In the genomic region with DNA sequence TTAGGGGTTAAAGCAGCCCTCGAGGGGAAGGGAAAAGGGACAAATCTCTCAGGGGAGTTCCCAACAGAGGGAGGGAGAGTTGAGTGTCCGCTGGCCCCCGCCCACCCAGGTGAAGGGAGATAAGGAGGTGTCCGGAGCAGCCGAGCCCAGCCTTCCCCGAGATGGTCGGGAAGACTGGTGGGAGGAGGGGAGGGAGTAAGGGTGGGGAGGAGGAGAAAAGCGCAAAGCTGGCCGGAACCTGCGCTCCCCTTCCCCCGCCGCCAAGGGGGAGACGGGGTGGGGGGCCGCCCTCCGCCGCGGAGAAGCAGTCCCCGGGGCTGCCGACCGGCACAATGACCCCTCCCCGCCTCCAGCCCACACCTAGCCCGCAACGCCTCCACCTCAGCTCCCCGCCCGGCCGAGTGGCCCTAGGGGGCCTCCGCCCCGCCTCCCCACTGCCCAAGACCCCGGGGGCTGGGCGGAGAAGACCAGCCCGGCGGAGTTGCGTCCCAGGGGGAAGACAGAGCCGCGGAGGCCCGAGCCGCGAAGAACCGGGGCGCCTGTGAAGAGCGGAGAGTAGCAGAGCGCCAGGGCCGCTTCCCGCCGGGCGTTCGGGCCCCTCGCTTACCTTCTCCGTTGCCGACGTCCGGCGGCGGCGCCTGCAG, we compare ENCODE assay signal across 8 cellular contexts. TPM values are rescaled to one million over a fixed set of nuclear protein-coding genes. Genes with fewer than 3 reads are reported as not detected.
DNase-seq lines count a peak whose midpoint lies in the region; ATAC-seq lines count a peak whose summit lies in the region.

No MANE protein-coding gene starts in this region.

- no peaks in the 10 kb centered on the region for H3K9me3 Mint-ChIP-seq in activated naive CD8-positive, alpha-beta T cell treated with anti-CD3 and anti-CD28 coated beads for 36 hours

- intact Hi-C loops in left ventricle myocardium superior (cut with micrococcal nuclease) = loop anchor here (10.0 kb wide), 1 partner anchor 175 kb away; a partner anchor contains a TSS

- peaks cover 13% of the 10 kb centered on the region for H3K36me3 Mint-ChIP-seq in activated naive CD8-positive, alpha-beta T cell treated with anti-CD3 and anti-CD28 coated beads for 36 hours

- peaks cover 33% of the 10 kb centered on the region for H3K4me1 Mint-ChIP-seq in activated naive CD8-positive, alpha-beta T cell treated with anti-CD3 and anti-CD28 coated beads for 36 hours

- peak overlapping the region; percentile 99 for H3K4me3 Mint-ChIP-seq in activated naive CD8-positive, alpha-beta T cell treated with anti-CD3 and anti-CD28 coated beads for 36 hours

- H3K36me3 ChIP-seq in rectal smooth muscle tissue (ENCODE audit: control insufficient read depth, insufficient read depth, low read length) = no peaks in the 10 kb centered on the region

- no peaks in the 10 kb centered on the region for H3K27me3 Mint-ChIP-seq in activated naive CD8-positive, alpha-beta T cell treated with anti-CD3 and anti-CD28 coated beads for 36 hours

- peak; percentile 15 for ATAC-seq in GM18909 (IDR thresholded peaks at IDR 0.05; ENCODE audit: poor library complexity, unreplicated experiment)
- ATAC-seq in HG03342 (IDR thresholded peaks at IDR 0.05; ENCODE audit: unreplicated experiment) = peak; percentile 10
- peak; percentile 36 for ATAC-seq in left ventricle myocardium superior

- H3K4me3 ChIP-seq in rectal smooth muscle tissue (ENCODE audit: low read length) = peak overlapping the region; percentile 95

- peak overlapping the region; percentile 98 for H3K27ac Mint-ChIP-seq in activated naive CD8-positive, alpha-beta T cell treated with anti-CD3 and anti-CD28 coated beads for 36 hours

- H3K4me1 ChIP-seq in rectal smooth muscle tissue (ENCODE audit: control insufficient read depth, insufficient read depth, low read length) = peaks cover 11% of the 10 kb centered on the region

- H3K27me3 ChIP-seq in rectal smooth muscle tissue (ENCODE audit: control insufficient read depth, insufficient read depth, low read length) = no peaks in the 10 kb centered on the region

- peak overlapping the region; percentile 82 for H3K27ac ChIP-seq in rectal smooth muscle tissue (ENCODE audit: low read depth, low read length)

- H3K9ac ChIP-seq in rectal smooth muscle tissue (ENCODE audit: low read length) = peak overlapping the region; percentile 61

- DNase-seq in Ammon's horn (ENCODE audit: low spot score) = peak; percentile 32
- DNase-seq in RPMI7951 (ENCODE audit: low read depth) = peak; percentile 37
- DNase-seq in activated naive CD8-positive, alpha-beta T cell treated with anti-CD3 and anti-CD28 coated beads for 36 hours = peak; percentile 48
- DNase-seq in left ventricle myocardium superior = peak; percentile 55
- no peak for DNase-seq in OCI-M2 (lab: John Stamatoyannopoulos, UW; ENCODE audit: unreplicated experiment)

RNA-seq across cellular contexts. Expression of a gene that starts 0.5 kb away (rescaled TPM):
- total RNA-seq in RPMI7951 (2014; rRNA removed; shearing (Covaris generic)) = 13.1 and 16.1 TPM in 2 replicates
- 10 to 100 TPM; 40.5 to 48.3 TPM for total RNA-seq in activated naive CD8-positive, alpha-beta T cell treated with anti-CD3 and anti-CD28 coated beads for 36 hours
- 42.7 TPM for total RNA-seq in left ventricle myocardium superior

RNA-seq across cellular contexts. Expression of a gene that starts 0.9 kb away (rescaled TPM):
- total RNA-seq in RPMI7951 (2014; rRNA removed; shearing (Covaris generic)) = 71.7 and 72.2 TPM in 2 replicates
- 1 to 10 TPM; 2.4 to 2.6 TPM for total RNA-seq in activated naive CD8-positive, alpha-beta T cell treated with anti-CD3 and anti-CD28 coated beads for 36 hours
- 117 TPM for total RNA-seq in left ventricle myocardium superior

Comparison
In these comparisons a context has a peak if more than half of its experiments do, and no peak if none do; other contexts are left out.
1. RNA of a gene that starts 0.9 kb away (total RNA-seq): 117 TPM in left ventricle myocardium superior (single experiment) and 71.7 to 72.2 TPM in RPMI7951; 2.4 to 2.6 TPM in activated naive CD8-positive, alpha-beta T cell treated with anti-CD3 and anti-CD28 coated beads for 36 hours; every median in the first group is over 10 times any median in the second.
2. Peak in every context shown above with its lines, with median percentiles within 50 percentile points of each other: ATAC-seq.